In genomic region chr2:101704046-101704466, GRCh38 we compare ENCODE assay signal across 8 cellular contexts. TPM values are rescaled to one million over a fixed set of nuclear protein-coding genes. Genes with fewer than 3 reads are reported as not detected.
DNase-seq lines count a peak whose midpoint lies in the region; ATAC-seq, FAIRE-seq and TF ChIP-seq lines count a peak whose summit lies in the region.

No MANE protein-coding gene starts in this region.

- no peak overlapping the region for H2AK5ac ChIP-seq in mesendoderm (ENCODE audit: low read length)

- no peak overlapping the region for H3K4me3 ChIP-seq in AG04449 (ENCODE audit: low read depth, low read length)
- no peak overlapping the region for H3K4me3 ChIP-seq in bronchial epithelial cell (ENCODE audit: low read depth, low read length)
- no peak overlapping the region for H3K4me3 ChIP-seq in mesendoderm (ENCODE audit: low read length)

- H3K79me2 ChIP-seq in mesendoderm (ENCODE audit: control insufficient read depth, insufficient read depth, low read length), result peaks cover 72% of the 10 kb centered on the region

- no peak overlapping the region for H3K56ac ChIP-seq in mesendoderm (ENCODE audit: low read length)

- H4K8ac ChIP-seq in mesendoderm (ENCODE audit: low read depth, low read length), result no peak overlapping the region

- peak overlapping the region; percentile 93 to 97 (median 96) for H3K27ac Mint-ChIP-seq in IgD-negative memory B cell

- H3K36me3 ChIP-seq in bronchial epithelial cell (ENCODE audit: control insufficient read depth, insufficient read depth, low read length) (no peaks in the 10 kb centered on the region), mesendoderm (ENCODE audit: control insufficient read depth, insufficient read depth, low read length) (no peaks in the 10 kb centered on the region)

- CTCF ChIA-PET in AG04449 (lab: Yijun Ruan, JAX), result interaction anchor here (1.3 to 1.7 kb wide), 3 partner anchors 12 to 362 kb away, joined by 3 to 4 read pairs (median 4); no protein-coding TSS in a partner anchor

- no peak overlapping the region for H2BK120ac ChIP-seq in mesendoderm (ENCODE audit: low read depth, low read length)

- intact Hi-C loops in posterior cingulate gyrus (cut with DNase I), result loop anchor here (5.0 kb wide), 1 partner anchor 128 kb away; no protein-coding TSS in a partner anchor

- no peak overlapping the region for H2BK5ac ChIP-seq in mesendoderm (ENCODE audit: low read length)

- no peak overlapping the region for H3K27ac ChIP-seq in mesendoderm (ENCODE audit: low read depth, low read length)

- H3K36me3 Mint-ChIP-seq in IgD-negative memory B cell, result peaks cover 8% of the 10 kb centered on the region

- POLR2A ChIA-PET in AG04449 (lab: Yijun Ruan, JAX), result no interaction called here

- no peak overlapping the region for H4K5ac ChIP-seq in mesendoderm (ENCODE audit: low read length)

- no peak for FAIRE-seq in bronchial epithelial cell (lab: Jason Lieb, UNC)

- peak overlapping the region; percentile 80 for H3K18ac ChIP-seq in mesendoderm (ENCODE audit: low read length)

- peaks cover 48 to 66% (median 49%) of the 10 kb centered on the region in 3 donors for H3K4me1 Mint-ChIP-seq in IgD-negative memory B cell

- ATAC-seq in HG03354 (IDR thresholded peaks at IDR 0.05; ENCODE audit: poor library complexity, severe bottlenecking, unreplicated experiment), result no peak

- peaks cover 10% of the 10 kb centered on the region for H3K79me1 ChIP-seq in mesendoderm (ENCODE audit: low read length)

- no peak overlapping the region for H3K4ac ChIP-seq in mesendoderm (ENCODE audit: low read depth, low read length)

- no peak overlapping the region for H3K4me2 ChIP-seq in mesendoderm (ENCODE audit: low read length)

- no peak overlapping the region for H2BK15ac ChIP-seq in mesendoderm (replicated peaks; ENCODE audit: low read depth)

- H3K23ac ChIP-seq in mesendoderm (ENCODE audit: low read length), result no peak overlapping the region

- no peaks in the 10 kb centered on the region for H3K27me3 ChIP-seq in bronchial epithelial cell (ENCODE audit: control insufficient read depth, insufficient read depth, low read length)
- H3K27me3 ChIP-seq in mesendoderm (ENCODE audit: insufficient read depth, low read length, poor library complexity), result no peaks in the 10 kb centered on the region

- peaks cover 0 to 4% (median 0%) of the 10 kb centered on the region in 3 donors for H3K9me3 Mint-ChIP-seq in IgD-negative memory B cell

- H3K4me1 ChIP-seq in mesendoderm (ENCODE audit: control insufficient read depth, low read depth, low read length), result no peaks in the 10 kb centered on the region

- no peak for TF ChIP-seq CTCF in AG04449 (IDR thresholded peaks at IDR 0.05; ENCODE audit: insufficient read depth, low read length, missing control alignments)
- no peak for TF ChIP-seq CTCF in bronchial epithelial cell (IDR thresholded peaks at IDR 0.05; ENCODE audit: insufficient read depth, low read length, severe bottlenecking)

- no peaks in the 10 kb centered on the region for H3K27me3 Mint-ChIP-seq in IgD-negative memory B cell

- no CpG with 5 or more reads among the region's 1 CpG for WGBS in mesendoderm (ENCODE audit: extremely low coverage, insufficient coverage, low lambda C conversion rate)

- H3K4me3 Mint-ChIP-seq in IgD-negative memory B cell, result peak overlapping the region; percentile 66 to 92 (median 86)

- no peak overlapping the region for H3K9ac ChIP-seq in mesendoderm (ENCODE audit: low read length)

- peak; percentile 28 for DNase-seq in AG04449 (ENCODE audit: low read depth, low spot score)
- DNase-seq in bronchial epithelial cell (ENCODE audit: low read depth), result peak; percentile 83
- no peak for DNase-seq in mesendoderm
- no peak for DNase-seq in NCI-H2081 (lab: John Stamatoyannopoulos, UW)
- no peak for DNase-seq in posterior cingulate gyrus
- DNase-seq in OCI-M2 (lab: John Stamatoyannopoulos, UW; ENCODE audit: unreplicated experiment), result no peak

RNA-seq across cellular contexts. Expression of gene MAP4K4, which starts 6.5 kb away (rescaled TPM):
- polyA plus RNA-seq in IgD-negative memory B cell, result 9.3 TPM
- 81.1 and 82.2 TPM in 2 replicates for total RNA-seq in bronchial epithelial cell
- 120 TPM for polyA plus RNA-seq in mesendoderm (2013, experiment 1 of 2)
- 121 TPM for polyA plus RNA-seq in mesendoderm (2013, experiment 2 of 2)

Comparison
In these comparisons a context has a peak if more than half of its experiments do, and no peak if none do; other contexts are left out.
1. DNase-seq: peak in AG04449 (single experiment) and bronchial epithelial cell (single experiment); none in mesendoderm (single experiment), NCI-H2081 (0 of 2), posterior cingulate gyrus (0 of 10) and OCI-M2 (single experiment).